Comparison of ENCODE assay signal across 8 cellular contexts in the genomic region with DNA sequence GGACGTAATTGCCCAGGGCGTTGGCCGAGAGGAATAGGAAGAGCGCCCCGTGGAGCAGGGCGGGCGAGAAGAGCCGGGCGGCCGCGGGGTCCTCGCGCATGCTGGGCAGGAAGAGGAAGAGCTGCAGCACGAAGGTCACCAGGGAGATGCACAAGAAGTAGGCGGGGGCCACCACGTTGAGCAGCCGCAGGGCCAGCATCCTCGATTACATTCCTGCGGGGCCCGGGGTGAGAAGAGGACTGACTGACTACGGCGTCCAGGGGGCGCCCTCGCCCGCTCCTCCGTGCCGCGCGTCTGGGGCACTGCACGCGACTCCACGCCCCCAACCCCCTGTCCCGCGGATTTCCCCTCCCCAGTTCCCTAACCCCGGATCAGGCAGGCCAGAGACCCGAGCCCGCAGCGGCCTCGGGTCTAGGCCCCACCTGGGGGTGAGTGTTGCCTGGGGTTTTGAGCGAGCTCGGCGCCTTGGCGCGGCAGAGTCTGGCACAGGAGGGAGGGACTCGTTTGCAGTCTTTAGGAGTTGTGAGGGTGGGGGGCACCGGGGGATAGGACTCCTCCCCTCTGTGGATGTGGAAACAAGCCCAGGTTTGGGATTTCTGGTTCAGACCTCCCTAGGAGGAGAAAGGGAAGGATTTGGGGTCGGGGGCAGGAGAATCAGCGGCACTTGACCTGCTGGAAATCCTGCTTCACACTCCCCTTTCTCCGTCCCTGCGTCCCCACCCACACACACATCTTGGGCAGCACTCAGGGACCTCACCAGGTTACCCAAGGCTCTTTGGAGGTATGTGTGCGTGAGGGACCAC. TPM values are rescaled to one million over a fixed set of nuclear protein-coding genes. Genes with fewer than 3 reads are reported as not detected.
DNase-seq lines count a peak whose midpoint lies in the region; ATAC-seq, FAIRE-seq and TF ChIP-seq lines count a peak whose summit lies in the region.

No MANE protein-coding gene starts in this region.

- no peak overlapping the region for H3K4me3 ChIP-seq in DND-41 (ENCODE audit: low read depth in 1 of 2, low read length in 2 of 2)

- no peak for DNase-seq in DND-41
- peak in 3 of 5 experiments; percentile 12 to 49 (median 15) for DNase-seq in T-helper 2 cell
- DNase-seq in chondrocyte (ENCODE audit: low spot score), result no peak
- no peak for DNase-seq in mesothelial cell of epicardium (ENCODE audit: low spot score in 2 of 2, unreplicated experiment in 2 of 2)
- DNase-seq in urothelium cell line (ENCODE audit: low spot score), result peak; percentile 90
- DNase-seq in inferior parietal cortex (ENCODE audit: extremely low spot score), result no peak

- peak overlapping the region; percentile 41 to 93 (median 80) for H3K4me3 Mint-ChIP-seq in IgD-negative memory B cell
- H3K4me3 Mint-ChIP-seq in chondrocyte (ENCODE audit: unreplicated experiment), result peak overlapping the region; percentile 60
- H3K4me3 Mint-ChIP-seq in mesothelial cell of epicardium, result peak overlapping the region; percentile 61

- ATAC-seq in DND-41 (ENCODE audit: insufficient read depth, low read depth) (no peak; the same call in 2 of the 3 replicates), GM21526 (IDR thresholded peaks at IDR 0.05; ENCODE audit: low FRiP score, unreplicated experiment) (no peak)

- no peaks in the 10 kb centered on the region for H3K36me3 Mint-ChIP-seq in IgD-negative memory B cell
- peaks cover 2% of the 10 kb centered on the region for H3K36me3 Mint-ChIP-seq in chondrocyte (ENCODE audit: low read depth)
- no peaks in the 10 kb centered on the region for H3K36me3 Mint-ChIP-seq in mesothelial cell of epicardium

- H3K9me3 Mint-ChIP-seq in IgD-negative memory B cell, result peaks cover 0 to 3% (median 0%) of the 10 kb centered on the region in 3 donors
- H3K9me3 Mint-ChIP-seq in chondrocyte (ENCODE audit: low read depth), result no peaks in the 10 kb centered on the region
- no peaks in the 10 kb centered on the region for H3K9me3 Mint-ChIP-seq in mesothelial cell of epicardium

- no peaks in the 10 kb centered on the region for H3K27me3 ChIP-seq in DND-41 (ENCODE audit: insufficient read depth, low read length, poor library complexity)

- H3K4me1 ChIP-seq in DND-41 (ENCODE audit: insufficient read depth, low read length), result no peaks in the 10 kb centered on the region

- H3K4me2 ChIP-seq in DND-41 (ENCODE audit: insufficient read depth, low read length), result no peak overlapping the region

- H3K4me1 Mint-ChIP-seq in IgD-negative memory B cell, result peaks cover 9 to 19% (median 10%) of the 10 kb centered on the region in 3 donors
- H3K4me1 Mint-ChIP-seq in chondrocyte (ENCODE audit: low read depth), result peaks cover 19% of the 10 kb centered on the region
- peaks cover 17% of the 10 kb centered on the region for H3K4me1 Mint-ChIP-seq in mesothelial cell of epicardium

- no peaks in the 10 kb centered on the region for H4K20me1 ChIP-seq in DND-41 (ENCODE audit: insufficient read depth, low read length)

- H3K27me3 Mint-ChIP-seq in IgD-negative memory B cell (peaks cover 48% of the 10 kb centered on the region), chondrocyte (ENCODE audit: low read depth) (peaks cover 66% of the 10 kb centered on the region), mesothelial cell of epicardium (ENCODE audit: low read depth) (peaks cover 93% of the 10 kb centered on the region)

- no peaks in the 10 kb centered on the region for H3K36me3 ChIP-seq in DND-41 (ENCODE audit: insufficient read depth, low read length)

- FAIRE-seq in urothelium cell line (lab: Jason Lieb, UNC), result no peak

- H3K79me2 ChIP-seq in DND-41 (ENCODE audit: insufficient read depth, low read length), result no peaks in the 10 kb centered on the region

- no peak overlapping the region for H3K9ac ChIP-seq in DND-41 (ENCODE audit: low read depth, low read length)

- TF ChIP-seq CTCF in DND-41 (IDR thresholded peaks at IDR 0.05; ENCODE audit: borderline replicate concordance, extremely low read depth, low read length, poor library complexity, severe bottlenecking) (peak; percentile 8), chondrocyte (IDR thresholded peaks at IDR 0.05) (peak; percentile 80), mesothelial cell of epicardium (IDR thresholded peaks at IDR 0.05; ENCODE audit: unreplicated experiment) (peak; percentile 54)

- H3K27ac Mint-ChIP-seq in IgD-negative memory B cell (peak overlapping the region in 1 of 3 donors; percentile 63), chondrocyte (ENCODE audit: unreplicated experiment) (no peak overlapping the region), mesothelial cell of epicardium (no peak overlapping the region)

- no peak overlapping the region for H3K27ac ChIP-seq in DND-41 (ENCODE audit: low read length)

- H3K9me3 ChIP-seq in DND-41 (ENCODE audit: insufficient read depth, low read length, severe bottlenecking), result no peaks in the 10 kb centered on the region

- no peak overlapping the region for H2AFZ ChIP-seq in DND-41 (ENCODE audit: low read depth, low read length)

RNA-seq across cellular contexts. Expression of a gene that starts 1.9 kb away (rescaled TPM):
- not detected for polyA plus RNA-seq in IgD-negative memory B cell
- 0.13 to 0.30 TPM (median 0.15 TPM) in 3 replicates for total RNA-seq in chondrocyte
- total RNA-seq in mesothelial cell of epicardium, result not detected in 3 replicates

RNA-seq across cellular contexts. Expression of a gene that starts 41.7 kb away (rescaled TPM):
- 14.7 TPM for polyA plus RNA-seq in IgD-negative memory B cell
- 9.7 to 11.0 TPM (median 10.0 TPM) in 3 replicates for total RNA-seq in chondrocyte
- total RNA-seq in mesothelial cell of epicardium, result 21.9 to 22.9 TPM (median 22.4 TPM) in 3 replicates

RNA-seq across cellular contexts. Expression of a gene that starts 41.9 kb away (rescaled TPM):
- 0.24 TPM for polyA plus RNA-seq in IgD-negative memory B cell
- 7.6 to 10.3 TPM (median 8.7 TPM) in 3 replicates for total RNA-seq in chondrocyte
- total RNA-seq in mesothelial cell of epicardium, result 6.2 to 7.7 TPM (median 7.0 TPM) in 3 replicates

Comparison
In these comparisons a context has a peak if more than half of its experiments do, and no peak if none do; other contexts are left out.
1. DNase-seq: peak in T-helper 2 cell (3 of 5) and urothelium cell line (single experiment); none in DND-41 (single experiment), chondrocyte (single experiment), mesothelial cell of epicardium (0 of 2) and inferior parietal cortex (single experiment).
2. CTCF ChIP-seq: peak in every context shown above with its lines; median percentile 80 in chondrocyte; 54 in mesothelial cell of epicardium; 8 in DND-41.
3. Peak in every context shown above with its lines, with median percentiles within 50 percentile points of each other: H3K4me3 Mint-ChIP-seq.